Comparison of ENCODE assay signal across 1 cellular context in the genomic region with DNA sequence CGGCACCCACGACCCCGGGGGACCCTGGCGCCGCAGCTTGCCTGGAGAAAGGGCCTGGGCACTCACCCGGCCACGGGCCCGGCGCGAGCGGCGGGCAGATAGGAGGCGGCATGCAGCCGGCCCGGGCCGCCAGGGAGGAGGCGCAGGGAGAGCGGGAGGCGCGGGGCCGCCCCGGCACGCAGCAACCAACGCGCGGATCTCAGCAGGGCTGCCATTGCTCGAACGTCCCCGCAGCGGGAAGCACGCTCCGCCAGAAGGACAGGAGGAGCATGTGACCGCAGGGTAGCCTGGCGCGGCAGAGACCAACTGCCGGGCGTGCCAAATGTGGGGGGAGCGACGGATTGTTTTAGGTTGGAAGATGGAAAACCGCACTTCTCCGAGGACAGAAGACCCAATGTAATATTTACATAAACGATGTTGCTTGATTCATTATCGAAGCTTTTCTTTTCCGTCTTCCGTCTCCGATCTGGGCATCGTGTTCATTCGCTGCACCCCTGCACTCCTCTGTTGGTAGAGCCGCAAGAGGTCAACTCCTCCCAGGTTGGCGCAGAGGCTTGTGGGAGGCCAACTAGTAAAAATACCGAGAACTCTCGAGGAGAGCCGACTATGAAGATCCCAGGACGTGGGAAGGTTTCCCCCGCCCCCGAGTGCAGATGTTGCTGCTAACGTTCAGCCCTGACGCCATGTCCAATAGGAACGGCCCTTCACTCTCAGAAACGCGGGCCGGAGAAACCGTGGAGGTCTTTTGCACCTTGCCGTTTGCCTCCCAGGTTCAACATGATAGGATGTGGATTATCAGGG.
TF ChIP-seq lines count a peak whose summit lies in the region.

A gene (minus strand): TSS at position 257 of the 801 bp plus-strand sequence. CDS start 42 bp downstream, at position 215.

TF ChIP-seq in HEK293, 187 proteins besides CTCF, POLR2A, EP300 and RAD21 (continued from another document and continues in another):
- TF ChIP-seq, protein P1, sequence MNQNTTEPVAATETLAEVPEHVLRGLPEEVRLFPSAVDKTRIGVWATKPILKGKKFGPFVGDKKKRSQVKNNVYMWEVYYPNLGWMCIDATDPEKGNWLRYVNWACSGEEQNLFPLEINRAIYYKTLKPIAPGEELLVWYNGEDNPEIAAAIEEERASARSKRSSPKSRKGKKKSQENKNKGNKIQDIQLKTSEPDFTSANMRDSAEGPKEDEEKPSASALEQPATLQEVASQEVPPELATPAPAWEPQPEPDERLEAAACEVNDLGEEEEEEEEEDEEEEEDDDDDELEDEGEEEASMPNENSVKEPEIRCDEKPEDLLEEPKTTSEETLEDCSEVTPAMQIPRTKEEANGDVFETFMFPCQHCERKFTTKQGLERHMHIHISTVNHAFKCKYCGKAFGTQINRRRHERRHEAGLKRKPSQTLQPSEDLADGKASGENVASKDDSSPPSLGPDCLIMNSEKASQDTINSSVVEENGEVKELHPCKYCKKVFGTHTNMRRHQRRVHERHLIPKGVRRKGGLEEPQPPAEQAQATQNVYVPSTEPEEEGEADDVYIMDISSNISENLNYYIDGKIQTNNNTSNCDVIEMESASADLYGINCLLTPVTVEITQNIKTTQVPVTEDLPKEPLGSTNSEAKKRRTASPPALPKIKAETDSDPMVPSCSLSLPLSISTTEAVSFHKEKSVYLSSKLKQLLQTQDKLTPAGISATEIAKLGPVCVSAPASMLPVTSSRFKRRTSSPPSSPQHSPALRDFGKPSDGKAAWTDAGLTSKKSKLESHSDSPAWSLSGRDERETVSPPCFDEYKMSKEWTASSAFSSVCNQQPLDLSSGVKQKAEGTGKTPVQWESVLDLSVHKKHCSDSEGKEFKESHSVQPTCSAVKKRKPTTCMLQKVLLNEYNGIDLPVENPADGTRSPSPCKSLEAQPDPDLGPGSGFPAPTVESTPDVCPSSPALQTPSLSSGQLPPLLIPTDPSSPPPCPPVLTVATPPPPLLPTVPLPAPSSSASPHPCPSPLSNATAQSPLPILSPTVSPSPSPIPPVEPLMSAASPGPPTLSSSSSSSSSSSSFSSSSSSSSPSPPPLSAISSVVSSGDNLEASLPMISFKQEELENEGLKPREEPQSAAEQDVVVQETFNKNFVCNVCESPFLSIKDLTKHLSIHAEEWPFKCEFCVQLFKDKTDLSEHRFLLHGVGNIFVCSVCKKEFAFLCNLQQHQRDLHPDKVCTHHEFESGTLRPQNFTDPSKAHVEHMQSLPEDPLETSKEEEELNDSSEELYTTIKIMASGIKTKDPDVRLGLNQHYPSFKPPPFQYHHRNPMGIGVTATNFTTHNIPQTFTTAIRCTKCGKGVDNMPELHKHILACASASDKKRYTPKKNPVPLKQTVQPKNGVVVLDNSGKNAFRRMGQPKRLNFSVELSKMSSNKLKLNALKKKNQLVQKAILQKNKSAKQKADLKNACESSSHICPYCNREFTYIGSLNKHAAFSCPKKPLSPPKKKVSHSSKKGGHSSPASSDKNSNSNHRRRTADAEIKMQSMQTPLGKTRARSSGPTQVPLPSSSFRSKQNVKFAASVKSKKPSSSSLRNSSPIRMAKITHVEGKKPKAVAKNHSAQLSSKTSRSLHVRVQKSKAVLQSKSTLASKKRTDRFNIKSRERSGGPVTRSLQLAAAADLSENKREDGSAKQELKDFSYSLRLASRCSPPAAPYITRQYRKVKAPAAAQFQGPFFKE (tag by site-specific recombination; IDR thresholded peaks at IDR 0.05; ENCODE audit: borderline replicate concordance) = no peak
- no peak for TF ChIP-seq ZNF626 (tag by site-specific recombination; IDR thresholded peaks at IDR 0.05)
- TF ChIP-seq ZXDB (tag by site-specific recombination; IDR thresholded peaks at IDR 0.05) = peak; percentile 57; the same call in 1 of the 2 replicates
- no peak for TF ChIP-seq ZNF140 (tag by site-specific recombination; IDR thresholded peaks at IDR 0.05)
- TF ChIP-seq ZNF214 (tag by site-specific recombination; IDR thresholded peaks at IDR 0.05; ENCODE audit: borderline replicate concordance) = no peak
- no peak for TF ChIP-seq ZNF211 (tag by site-specific recombination; IDR thresholded peaks at IDR 0.05; ENCODE audit: low read depth)
- TF ChIP-seq, protein P2, sequence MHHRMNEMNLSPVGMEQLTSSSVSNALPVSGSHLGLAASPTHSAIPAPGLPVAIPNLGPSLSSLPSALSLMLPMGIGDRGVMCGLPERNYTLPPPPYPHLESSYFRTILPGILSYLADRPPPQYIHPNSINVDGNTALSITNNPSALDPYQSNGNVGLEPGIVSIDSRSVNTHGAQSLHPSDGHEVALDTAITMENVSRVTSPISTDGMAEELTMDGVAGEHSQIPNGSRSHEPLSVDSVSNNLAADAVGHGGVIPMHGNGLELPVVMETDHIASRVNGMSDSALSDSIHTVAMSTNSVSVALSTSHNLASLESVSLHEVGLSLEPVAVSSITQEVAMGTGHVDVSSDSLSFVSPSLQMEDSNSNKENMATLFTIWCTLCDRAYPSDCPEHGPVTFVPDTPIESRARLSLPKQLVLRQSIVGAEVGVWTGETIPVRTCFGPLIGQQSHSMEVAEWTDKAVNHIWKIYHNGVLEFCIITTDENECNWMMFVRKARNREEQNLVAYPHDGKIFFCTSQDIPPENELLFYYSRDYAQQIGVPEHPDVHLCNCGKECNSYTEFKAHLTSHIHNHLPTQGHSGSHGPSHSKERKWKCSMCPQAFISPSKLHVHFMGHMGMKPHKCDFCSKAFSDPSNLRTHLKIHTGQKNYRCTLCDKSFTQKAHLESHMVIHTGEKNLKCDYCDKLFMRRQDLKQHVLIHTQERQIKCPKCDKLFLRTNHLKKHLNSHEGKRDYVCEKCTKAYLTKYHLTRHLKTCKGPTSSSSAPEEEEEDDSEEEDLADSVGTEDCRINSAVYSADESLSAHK (tag by site-specific recombination; IDR thresholded peaks at IDR 0.05) = no peak
- TF ChIP-seq ZNF623 (tag by site-specific recombination; IDR thresholded peaks at IDR 0.05) = no peak
- no peak for TF ChIP-seq ZNF174 (tag by site-specific recombination; IDR thresholded peaks at IDR 0.05)
- TF ChIP-seq ZNF658 (tag by site-specific recombination; IDR thresholded peaks at IDR 0.05) = no peak
- TF ChIP-seq, protein P3, sequence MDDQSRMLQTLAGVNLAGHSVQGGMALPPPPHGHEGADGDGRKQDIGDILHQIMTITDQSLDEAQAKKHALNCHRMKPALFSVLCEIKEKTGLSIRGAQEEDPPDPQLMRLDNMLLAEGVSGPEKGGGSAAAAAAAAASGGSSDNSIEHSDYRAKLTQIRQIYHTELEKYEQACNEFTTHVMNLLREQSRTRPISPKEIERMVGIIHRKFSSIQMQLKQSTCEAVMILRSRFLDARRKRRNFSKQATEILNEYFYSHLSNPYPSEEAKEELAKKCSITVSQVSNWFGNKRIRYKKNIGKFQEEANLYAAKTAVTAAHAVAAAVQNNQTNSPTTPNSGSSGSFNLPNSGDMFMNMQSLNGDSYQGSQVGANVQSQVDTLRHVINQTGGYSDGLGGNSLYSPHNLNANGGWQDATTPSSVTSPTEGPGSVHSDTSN (CRISPR knock-in tag; IDR thresholded peaks at IDR 0.05) = no peak
- 0 out of 2 replicates have a peak, but pooled peaks have one; percentile 31 for TF ChIP-seq HOXD13 (CRISPR knock-in tag; IDR thresholded peaks at IDR 0.05; ENCODE audit: borderline replicate concordance)
- TF ChIP-seq ZNF274 (IDR thresholded peaks at IDR 0.05; ENCODE audit: low read length) = no peak
- no peak for TF ChIP-seq ZNF274 (tag by site-specific recombination; IDR thresholded peaks at IDR 0.05; ENCODE audit: borderline replicate concordance)
- TF ChIP-seq GLIS2 (tag by site-specific recombination; IDR thresholded peaks at IDR 0.05) = no peak
- TF ChIP-seq ZBTB17 (tag by site-specific recombination; IDR thresholded peaks at IDR 0.05) = peak; percentile 95
- no peak for TF ChIP-seq ZNF10 (tag by site-specific recombination; IDR thresholded peaks at IDR 0.05)
- no peak for TF ChIP-seq ZNF791 (tag by site-specific recombination; IDR thresholded peaks at IDR 0.05)
- no peak for TF ChIP-seq ZNF548 (tag by site-specific recombination; IDR thresholded peaks at IDR 0.05)
- TF ChIP-seq ZNF529 (tag by site-specific recombination; IDR thresholded peaks at IDR 0.05; ENCODE audit: insufficient replicate concordance) = no peak
- TF ChIP-seq ZNF843 (tag by site-specific recombination; IDR thresholded peaks at IDR 0.05) = no peak
- TF ChIP-seq, protein P4, sequence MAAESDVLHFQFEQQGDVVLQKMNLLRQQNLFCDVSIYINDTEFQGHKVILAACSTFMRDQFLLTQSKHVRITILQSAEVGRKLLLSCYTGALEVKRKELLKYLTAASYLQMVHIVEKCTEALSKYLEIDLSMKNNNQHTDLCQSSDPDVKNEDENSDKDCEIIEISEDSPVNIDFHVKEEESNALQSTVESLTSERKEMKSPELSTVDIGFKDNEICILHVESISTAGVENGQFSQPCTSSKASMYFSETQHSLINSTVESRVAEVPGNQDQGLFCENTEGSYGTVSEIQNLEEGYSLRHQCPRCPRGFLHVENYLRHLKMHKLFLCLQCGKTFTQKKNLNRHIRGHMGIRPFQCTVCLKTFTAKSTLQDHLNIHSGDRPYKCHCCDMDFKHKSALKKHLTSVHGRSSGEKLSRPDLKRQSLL (tag by site-specific recombination; IDR thresholded peaks at IDR 0.05) = no peak
- no peak for TF ChIP-seq ZNF121 (tag by site-specific recombination; IDR thresholded peaks at IDR 0.05)
- TF ChIP-seq ZNF660 (tag by site-specific recombination; IDR thresholded peaks at IDR 0.05) = 0 out of 2 replicates have a peak, but pooled peaks have one; percentile 23
- TF ChIP-seq ZNF184 (tag by site-specific recombination; IDR thresholded peaks at IDR 0.05) = no peak
- TF ChIP-seq ZNF404 (tag by site-specific recombination; IDR thresholded peaks at IDR 0.05) = no peak
- TF ChIP-seq ZSCAN30 (tag by site-specific recombination; IDR thresholded peaks at IDR 0.05) = peak; percentile 54; the same call in 1 of the 2 replicates
- TF ChIP-seq YY2 (tag by site-specific recombination; IDR thresholded peaks at IDR 0.05) = peak; percentile 62; the same call in 1 of the 2 replicates
- no peak for TF ChIP-seq ZNF23 (tag by site-specific recombination; IDR thresholded peaks at IDR 0.05; ENCODE audit: borderline replicate concordance)
- TF ChIP-seq ZNF624 (tag by site-specific recombination; IDR thresholded peaks at IDR 0.05) = no peak
- no peak for TF ChIP-seq SCRT2 (tag by site-specific recombination; IDR thresholded peaks at IDR 0.05)
- TF ChIP-seq ZFHX2 (tag by site-specific recombination; conservative IDR thresholded peaks at IDR 0.05) = peak; percentile 64
- no peak for TF ChIP-seq ZNF302 (tag by site-specific recombination; IDR thresholded peaks at IDR 0.05; ENCODE audit: low read depth)
- TF ChIP-seq, protein P5, sequence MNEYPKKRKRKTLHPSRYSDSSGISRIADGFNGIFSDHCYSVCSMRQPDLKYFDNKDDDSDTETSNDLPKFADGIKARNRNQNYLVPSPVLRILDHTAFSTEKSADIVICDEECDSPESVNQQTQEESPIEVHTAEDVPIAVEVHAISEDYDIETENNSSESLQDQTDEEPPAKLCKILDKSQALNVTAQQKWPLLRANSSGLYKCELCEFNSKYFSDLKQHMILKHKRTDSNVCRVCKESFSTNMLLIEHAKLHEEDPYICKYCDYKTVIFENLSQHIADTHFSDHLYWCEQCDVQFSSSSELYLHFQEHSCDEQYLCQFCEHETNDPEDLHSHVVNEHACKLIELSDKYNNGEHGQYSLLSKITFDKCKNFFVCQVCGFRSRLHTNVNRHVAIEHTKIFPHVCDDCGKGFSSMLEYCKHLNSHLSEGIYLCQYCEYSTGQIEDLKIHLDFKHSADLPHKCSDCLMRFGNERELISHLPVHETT (tag by site-specific recombination; IDR thresholded peaks at IDR 0.05) = peak; percentile 69
- no peak for TF ChIP-seq IKZF3 (tag by site-specific recombination; IDR thresholded peaks at IDR 0.05)
- TF ChIP-seq GLI2 (tag by site-specific recombination; IDR thresholded peaks at IDR 0.05; ENCODE audit: borderline replicate concordance, low read depth) = no peak
- TF ChIP-seq ZNF585B (tag by site-specific recombination; IDR thresholded peaks at IDR 0.05) = no peak
- no peak for TF ChIP-seq ZNF423 (tag by site-specific recombination; IDR thresholded peaks at IDR 0.05)
- TF ChIP-seq, protein P6, sequence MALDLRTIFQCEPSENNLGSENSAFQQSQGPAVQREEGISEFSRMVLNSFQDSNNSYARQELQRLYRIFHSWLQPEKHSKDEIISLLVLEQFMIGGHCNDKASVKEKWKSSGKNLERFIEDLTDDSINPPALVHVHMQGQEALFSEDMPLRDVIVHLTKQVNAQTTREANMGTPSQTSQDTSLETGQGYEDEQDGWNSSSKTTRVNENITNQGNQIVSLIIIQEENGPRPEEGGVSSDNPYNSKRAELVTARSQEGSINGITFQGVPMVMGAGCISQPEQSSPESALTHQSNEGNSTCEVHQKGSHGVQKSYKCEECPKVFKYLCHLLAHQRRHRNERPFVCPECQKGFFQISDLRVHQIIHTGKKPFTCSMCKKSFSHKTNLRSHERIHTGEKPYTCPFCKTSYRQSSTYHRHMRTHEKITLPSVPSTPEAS (tag by site-specific recombination; IDR thresholded peaks at IDR 0.05) = no peak
- TF ChIP-seq ZNF610 (tag by site-specific recombination; IDR thresholded peaks at IDR 0.05; ENCODE audit: borderline replicate concordance) = no peak
- no peak for TF ChIP-seq ZNF621 (tag by site-specific recombination; IDR thresholded peaks at IDR 0.05)
- TF ChIP-seq ZNF654 (tag by site-specific recombination; IDR thresholded peaks at IDR 0.05; ENCODE audit: low read depth) = no peak
- no peak for TF ChIP-seq ZNF155 (tag by site-specific recombination; IDR thresholded peaks at IDR 0.05)
- TF ChIP-seq KLF9 (tag by site-specific recombination; IDR thresholded peaks at IDR 0.05; ENCODE audit: low read depth) = no peak
- TF ChIP-seq, protein P7, sequence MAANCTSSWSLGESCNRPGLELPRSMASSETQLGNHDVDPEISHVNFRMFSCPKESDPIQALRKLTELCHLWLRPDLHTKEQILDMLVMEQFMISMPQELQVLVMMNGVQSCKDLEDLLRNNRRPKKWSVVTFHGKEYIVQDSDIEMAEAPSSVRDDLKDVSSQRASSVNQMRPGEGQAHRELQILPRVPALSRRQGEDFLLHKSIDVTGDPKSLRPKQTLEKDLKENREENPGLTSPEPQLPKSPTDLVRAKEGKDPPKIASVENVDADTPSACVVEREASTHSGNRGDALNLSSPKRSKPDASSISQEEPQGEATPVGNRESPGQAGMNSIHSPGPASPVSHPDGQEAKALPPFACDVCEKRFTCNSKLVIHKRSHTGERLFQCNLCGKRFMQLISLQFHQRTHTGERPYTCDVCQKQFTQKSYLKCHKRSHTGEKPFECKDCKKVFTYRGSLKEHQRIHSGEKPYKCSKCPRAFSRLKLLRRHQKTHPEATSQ (tag by site-specific recombination; IDR thresholded peaks at IDR 0.05) = no peak
- TF ChIP-seq, protein P8, sequence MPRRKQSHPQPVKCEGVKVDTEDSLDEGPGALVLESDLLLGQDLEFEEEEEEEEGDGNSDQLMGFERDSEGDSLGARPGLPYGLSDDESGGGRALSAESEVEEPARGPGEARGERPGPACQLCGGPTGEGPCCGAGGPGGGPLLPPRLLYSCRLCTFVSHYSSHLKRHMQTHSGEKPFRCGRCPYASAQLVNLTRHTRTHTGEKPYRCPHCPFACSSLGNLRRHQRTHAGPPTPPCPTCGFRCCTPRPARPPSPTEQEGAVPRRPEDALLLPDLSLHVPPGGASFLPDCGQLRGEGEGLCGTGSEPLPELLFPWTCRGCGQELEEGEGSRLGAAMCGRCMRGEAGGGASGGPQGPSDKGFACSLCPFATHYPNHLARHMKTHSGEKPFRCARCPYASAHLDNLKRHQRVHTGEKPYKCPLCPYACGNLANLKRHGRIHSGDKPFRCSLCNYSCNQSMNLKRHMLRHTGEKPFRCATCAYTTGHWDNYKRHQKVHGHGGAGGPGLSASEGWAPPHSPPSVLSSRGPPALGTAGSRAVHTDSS (tag by site-specific recombination; IDR thresholded peaks at IDR 0.05) = no peak
- peak; percentile 50; the same call in 1 of the 2 replicates for TF ChIP-seq ZNF501 (tag by site-specific recombination; IDR thresholded peaks at IDR 0.05)
